8 cellular contexts compared by ENCODE assay signal in genomic region chr7:100167912-100168323, GRCh38. TPM values are rescaled to one million over a fixed set of nuclear protein-coding genes. Genes with fewer than 3 reads are reported as not detected.
A peak's percentile ranks its signal among the peaks of the same experiment; 100 is the strongest.
DNase-seq lines count a peak whose midpoint lies in the region; ATAC-seq lines count a peak whose summit lies in the region.

No MANE protein-coding gene starts in this region.

- WGBS in thymus: 2% methylated on average over 11 of the region's 11 CpGs

- no peaks in the 10 kb centered on the region for H3K9me3 ChIP-seq in thymus (ENCODE audit: control insufficient read depth)

- H3K9me3 Mint-ChIP-seq in activated naive CD4-positive, alpha-beta T cell treated with anti-CD3 and anti-CD28 coated beads, Interleukin-2, amount 50 U/mL, for 24 hours: no peaks in the 10 kb centered on the region

- H3K4me3 ChIP-seq in thymus (ENCODE audit: low read length): peak overlapping the region; percentile 55

- H3K27me3 ChIP-seq in layer of hippocampus (ENCODE audit: control insufficient read depth, insufficient read depth, low read length) (peaks cover 4% of the 10 kb centered on the region), thymus (ENCODE audit: control insufficient read depth, insufficient read depth) (no peaks in the 10 kb centered on the region)

- ATAC-seq in GM21390 (IDR thresholded peaks at IDR 0.05; ENCODE audit: unreplicated experiment): no peak

- peak overlapping the region; percentile 89 for H3K27ac Mint-ChIP-seq in activated naive CD4-positive, alpha-beta T cell treated with anti-CD3 and anti-CD28 coated beads, Interleukin-2, amount 50 U/mL, for 24 hours

- no peak for DNase-seq in activated naive CD4-positive, alpha-beta T cell treated with anti-CD3 and anti-CD28 coated beads, Interleukin-2, amount 50 U/mL, for 16 hours
- DNase-seq in astrocyte of the hippocampus (ENCODE audit: low read depth, low spot score) (peak; percentile 45), hypothalamus (lab: John Stamatoyannopoulos, UW) (no peak), SIG-M5 (lab: John Stamatoyannopoulos, UW) (no peak)

- H3K4me1 Mint-ChIP-seq in activated naive CD4-positive, alpha-beta T cell treated with anti-CD3 and anti-CD28 coated beads, Interleukin-2, amount 50 U/mL, for 24 hours: peaks cover 82% of the 10 kb centered on the region

- H3K27me3 Mint-ChIP-seq in activated naive CD4-positive, alpha-beta T cell treated with anti-CD3 and anti-CD28 coated beads, Interleukin-2, amount 50 U/mL, for 24 hours: no peaks in the 10 kb centered on the region

- H3K4me3 Mint-ChIP-seq in activated naive CD4-positive, alpha-beta T cell treated with anti-CD3 and anti-CD28 coated beads, Interleukin-2, amount 50 U/mL, for 24 hours: peak overlapping the region; percentile 87

- peaks cover 3% of the 10 kb centered on the region for H3K36me3 ChIP-seq in thymus (ENCODE audit: control insufficient read depth, insufficient read depth)

- peaks cover 57% of the 10 kb centered on the region for H3K4me1 ChIP-seq in thymus (ENCODE audit: control insufficient read depth, insufficient read depth, low read length)

- no peaks in the 10 kb centered on the region for H3K36me3 Mint-ChIP-seq in activated naive CD4-positive, alpha-beta T cell treated with anti-CD3 and anti-CD28 coated beads, Interleukin-2, amount 50 U/mL, for 24 hours

- H3K27ac ChIP-seq in layer of hippocampus (ENCODE audit: low read depth, low read length) (peak overlapping the region; percentile 62), thymus (ENCODE audit: low read depth) (peak overlapping the region; percentile 89)

RNA-seq across cellular contexts. Expression of gene GAL3ST4, which starts 0.5 kb away (rescaled TPM):
- polyA plus RNA-seq in thymus: 12.8 TPM

RNA-seq across cellular contexts. Expression of gene GPC2, which starts 9.3 kb away (rescaled TPM):
- 8.5 TPM for polyA plus RNA-seq in thymus

RNA-seq across cellular contexts. Expression of gene TRAPPC14, which starts 9.4 kb away (rescaled TPM):
- 46.9 TPM for polyA plus RNA-seq in thymus

RNA-seq across cellular contexts. Expression of gene STAG3, which starts 9.8 kb away (rescaled TPM):
- polyA plus RNA-seq in thymus: 36.0 TPM

RNA-seq across cellular contexts. Expression of gene LAMTOR4, which starts 19.2 kb away (rescaled TPM):
- 448 TPM for polyA plus RNA-seq in thymus
